Comparison of ENCODE assay signal across 32 cellular contexts in genomic region chr13:66341978-66342377, GRCh38.
"Had no signal": no experiment of that assay in that cellular context is flagged by ENCODE, and none has a peak within 500 bp of the region (broad histone marks: within the 10 kb centered on the region; RNA-seq: fewer than 3 reads in every experiment).

No MANE protein-coding gene starts in this region.

- H3K4me3 Mint-ChIP-seq: activated CD4-positive, alpha-beta memory T cell treated with anti-CD3 and anti-CD28 coated beads for 36 hours; activated naive CD4-positive, alpha-beta T cell treated with anti-CD3 and anti-CD28 coated beads, Interleukin-2, amount 10 ng/mL, durations not matched to agents 7 days and 5 days; activated naive CD8-positive, alpha-beta T cell treated with anti-CD3 and anti-CD28 coated beads, Interleukin-2, amount 10 ng/mL, durations not matched to agents 7 days and 5 days; natural killer cell; stimulated activated memory B cell treated with anti-CD40 and anti-IgM and Interleukin-4, amounts not matched to agents 10 μg/mL and 1 μg/mL and 100 μg/mL, for 72 hours had no signal

- H3K4me1 ChIP-seq: colonic mucosa, esophagus squamous epithelium, lower lobe of right lung, thyroid gland, upper lobe of left lung, vagina had no signal

- H3K36me3 ChIP-seq: colonic mucosa, esophagus squamous epithelium, heart left ventricle, lower lobe of right lung, stomach, thyroid gland, upper lobe of left lung, vagina, WERI-Rb-1 had no signal

- H3K27ac ChIP-seq: colonic mucosa, epithelial cell of prostate, esophagus squamous epithelium, heart left ventricle, lower lobe of right lung, stomach, thyroid gland, upper lobe of left lung, vagina, WERI-Rb-1 had no signal

- H3K4me3 ChIP-seq: colonic mucosa, esophagus squamous epithelium, heart left ventricle, lower lobe of right lung, stomach, thyroid gland, upper lobe of left lung, vagina had no signal

- H3K9me3 Mint-ChIP-seq: activated naive CD4-positive, alpha-beta T cell treated with anti-CD3 and anti-CD28 coated beads, Interleukin-2, amount 10 ng/mL, durations not matched to agents 7 days and 5 days; activated naive CD8-positive, alpha-beta T cell treated with anti-CD3 and anti-CD28 coated beads, Interleukin-2, amount 10 ng/mL, durations not matched to agents 7 days and 5 days; natural killer cell; stimulated activated memory B cell treated with anti-CD40 and anti-IgM and Interleukin-4, amounts not matched to agents 10 μg/mL and 1 μg/mL and 100 μg/mL, for 72 hours had no signal

- H3K4me1 Mint-ChIP-seq: activated naive CD4-positive, alpha-beta T cell treated with anti-CD3 and anti-CD28 coated beads, Interleukin-2, amount 10 ng/mL, durations not matched to agents 7 days and 5 days; activated naive CD8-positive, alpha-beta T cell treated with anti-CD3 and anti-CD28 coated beads, Interleukin-2, amount 10 ng/mL, durations not matched to agents 7 days and 5 days; natural killer cell; stimulated activated memory B cell treated with anti-CD40 and anti-IgM and Interleukin-4, amounts not matched to agents 10 μg/mL and 1 μg/mL and 100 μg/mL, for 72 hours had no signal

- H3K27me3 Mint-ChIP-seq: activated CD4-positive, alpha-beta memory T cell treated with anti-CD3 and anti-CD28 coated beads for 36 hours; activated naive CD4-positive, alpha-beta T cell treated with anti-CD3 and anti-CD28 coated beads, Interleukin-2, amount 10 ng/mL, durations not matched to agents 7 days and 5 days; activated naive CD8-positive, alpha-beta T cell treated with anti-CD3 and anti-CD28 coated beads, Interleukin-2, amount 10 ng/mL, durations not matched to agents 7 days and 5 days; progenitor cell of endocrine pancreas; stimulated activated memory B cell treated with anti-CD40 and anti-IgM and Interleukin-4, amounts not matched to agents 10 μg/mL and 1 μg/mL and 100 μg/mL, for 72 hours had no signal

- DNase-seq: activated CD4-positive, alpha-beta memory T cell treated with anti-CD3 and anti-CD28 coated beads for 36 hours; activated CD4-positive, alpha-beta T cell treated with anti-CD3 and anti-CD28 coated beads for 48 hours; activated CD8-positive, alpha-beta memory T cell treated with anti-CD3 and anti-CD28 coated beads, Interleukin-2, amount 50 U/mL, for 4 hours; activated gamma-delta T cell; activated naive CD4-positive, alpha-beta T cell treated with anti-CD3 and anti-CD28 coated beads, Interleukin-2, amount 10 ng/mL, durations not matched to agents 7 days and 5 days; activated naive CD8-positive, alpha-beta T cell treated with anti-CD3 and anti-CD28 coated beads, Interleukin-2, amount 10 ng/mL, durations not matched to agents 7 days and 5 days; activated T-cell treated with anti-CD3 and anti-CD28 coated beads, Interleukin-2, amount 50 U/mL, for 1 hour; amygdala; central memory CD4-positive, alpha-beta T cell; colonic mucosa; effector CD8-positive, alpha-beta T cell; esophagus squamous epithelium; heart left ventricle; kidney glomerular epithelial cell; lower lobe of right lung; mesenchymal stem cell; natural killer cell; small intestine; stimulated activated CD4-positive, alpha-beta T cell treated with anti-CD3 and anti-CD28 coated beads, Interleukin-4, amount 100 ng/mL, for 4 hours; stimulated activated CD8-positive, alpha-beta memory T cell treated with anti-CD3 and anti-CD28 coated beads, Interleukin-4, amount 100 ng/mL, for 48 hours; stomach; T-helper 9 cell; upper lobe of left lung; WERI-Rb-1 had no signal

- H3K27ac Mint-ChIP-seq: activated CD4-positive, alpha-beta memory T cell treated with anti-CD3 and anti-CD28 coated beads for 36 hours; activated naive CD4-positive, alpha-beta T cell treated with anti-CD3 and anti-CD28 coated beads, Interleukin-2, amount 10 ng/mL, durations not matched to agents 7 days and 5 days; activated naive CD8-positive, alpha-beta T cell treated with anti-CD3 and anti-CD28 coated beads, Interleukin-2, amount 10 ng/mL, durations not matched to agents 7 days and 5 days; natural killer cell; stimulated activated memory B cell treated with anti-CD40 and anti-IgM and Interleukin-4, amounts not matched to agents 10 μg/mL and 1 μg/mL and 100 μg/mL, for 72 hours had no signal

- H3K27me3 ChIP-seq: colonic mucosa, esophagus squamous epithelium, heart left ventricle, stomach, thyroid gland, upper lobe of left lung, vagina had no signal

- ATAC-seq: activated CD4-positive, CD25-positive, alpha-beta regulatory T cell treated with anti-CD3 and anti-CD28 coated beads, Interleukin-2, amount 50 U/mL, for 24 hours; heart left ventricle; left lobe of liver; natural killer cell; sciatic nerve; stimulated activated memory B cell treated with anti-CD40 and anti-IgM and Interleukin-4, amounts not matched to agents 10 μg/mL and 1 μg/mL and 100 μg/mL, for 72 hours had no signal

- H3K9me3 ChIP-seq: colonic mucosa, esophagus squamous epithelium, heart left ventricle, lower lobe of right lung, stomach, thyroid gland, upper lobe of left lung, vagina had no signal

- H3K36me3 Mint-ChIP-seq: activated CD4-positive, alpha-beta memory T cell treated with anti-CD3 and anti-CD28 coated beads for 36 hours; activated naive CD4-positive, alpha-beta T cell treated with anti-CD3 and anti-CD28 coated beads, Interleukin-2, amount 10 ng/mL, durations not matched to agents 7 days and 5 days; activated naive CD8-positive, alpha-beta T cell treated with anti-CD3 and anti-CD28 coated beads, Interleukin-2, amount 10 ng/mL, durations not matched to agents 7 days and 5 days; natural killer cell; stimulated activated memory B cell treated with anti-CD40 and anti-IgM and Interleukin-4, amounts not matched to agents 10 μg/mL and 1 μg/mL and 100 μg/mL, for 72 hours had no signal
